ENCODE assay signal across 8 cellular contexts in the genomic region with DNA sequence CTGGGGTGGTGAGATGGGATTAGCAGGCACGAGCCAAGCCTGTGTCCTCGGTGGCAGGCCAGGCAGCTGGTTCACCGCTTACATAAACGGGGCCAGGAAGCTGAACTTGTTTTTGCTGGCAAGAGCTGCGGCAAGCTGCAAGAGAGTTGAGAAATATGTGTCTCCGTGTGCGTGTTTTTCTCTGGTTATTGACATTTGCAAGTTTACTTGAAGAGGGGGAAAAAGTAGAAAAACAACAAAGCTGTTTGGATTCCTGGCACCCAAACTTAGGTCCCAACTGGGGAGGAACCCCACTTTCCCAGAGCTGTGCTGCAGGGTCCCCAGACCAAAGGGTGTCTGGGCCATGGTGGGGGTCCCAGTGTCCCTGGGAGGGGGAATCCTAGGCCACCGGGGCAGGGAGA. TPM values are rescaled to one million over a fixed set of nuclear protein-coding genes. Genes with fewer than 3 reads are reported as not detected.
DNase-seq lines count a peak whose midpoint lies in the region; ATAC-seq and TF ChIP-seq lines count a peak whose summit lies in the region.

No MANE protein-coding gene starts in this region.

- peak overlapping the region; percentile 29 for H3K27ac ChIP-seq in OCI-LY3 (ENCODE audit: low read length)
- peak overlapping the region; percentile 94 to 96 for H3K27ac ChIP-seq in breast epithelium
- H3K27ac ChIP-seq in stomach: peak overlapping the region; percentile 69 to 97 (median 95)

- no peak for TF ChIP-seq CTCF in OCI-LY3 (IDR thresholded peaks at IDR 0.05; ENCODE audit: low read depth, low read length)
- TF ChIP-seq CTCF in breast epithelium (IDR thresholded peaks at IDR 0.05): no peak
- no peak for TF ChIP-seq CTCF in stomach (IDR thresholded peaks at IDR 0.05)

- H3K9me3 ChIP-seq in OCI-LY3 (ENCODE audit: insufficient read depth, low read length) (no peaks in the 10 kb centered on the region), breast epithelium (no peaks in the 10 kb centered on the region), stomach (no peaks in the 10 kb centered on the region)

- H4K20me1 ChIP-seq in OCI-LY3 (ENCODE audit: insufficient read depth, low read length): peaks cover 7% of the 10 kb centered on the region; the same call in 1 of the 2 replicates

- peak; percentile 76 for TF ChIP-seq EP300 in stomach (IDR thresholded peaks at IDR 0.05)

- ATAC-seq in left colon (peak; percentile 27), HG02571 (IDR thresholded peaks at IDR 0.05; ENCODE audit: unreplicated experiment) (no peak), HG03571 (IDR thresholded peaks at IDR 0.05; ENCODE audit: unreplicated experiment) (no peak)

- H3K4me2 ChIP-seq in OCI-LY3 (ENCODE audit: low read length): peak overlapping the region; percentile 61

- H3K4me3 ChIP-seq in OCI-LY3 (ENCODE audit: low read length) (peak overlapping the region; percentile 15), breast epithelium (peak overlapping the region in 1 of 3 donors; percentile 42), stomach (peak overlapping the region in 1 of 4 donors; percentile 14)

- intact Hi-C loops in breast epithelium (cut with DNase I; ENCODE audit: low total_unique reads) (no loop called here), left colon (cut with DNase I, micrococcal nuclease) (no loop called here), stomach (cut with DNase I; ENCODE audit: low total_unique reads) (no loop called here)

- no peaks in the 10 kb centered on the region for H3K27me3 ChIP-seq in OCI-LY3 (ENCODE audit: low read depth, low read length)
- no peaks in the 10 kb centered on the region for H3K27me3 ChIP-seq in breast epithelium
- no peaks in the 10 kb centered on the region for H3K27me3 ChIP-seq in stomach

- 0 out of 2 replicates have a peak overlapping the region, but pooled peaks have one; percentile 8 for H2AFZ ChIP-seq in OCI-LY3 (ENCODE audit: low read depth, low read length)

- WGBS in stomach, 5 donors: 2 to 14% (median 8%) methylated on average over 8 of the region's 8 CpGs

- peak overlapping the region; percentile 51 for H3K9ac ChIP-seq in OCI-LY3 (ENCODE audit: low read length)

- peaks cover 84% of the 10 kb centered on the region for H3K79me2 ChIP-seq in OCI-LY3 (ENCODE audit: low read length)

- H3K4me1 ChIP-seq in OCI-LY3 (ENCODE audit: low read length) (peaks cover 65% of the 10 kb centered on the region), breast epithelium (peaks cover 3 to 67% of the 10 kb centered on the region in 2 donors), stomach (peaks cover 79 to 100% (median 90%) of the 10 kb centered on the region in 4 donors)

- H3K36me3 ChIP-seq in OCI-LY3 (replicated peaks; ENCODE audit: low read depth, low read length) (peaks cover 5% of the 10 kb centered on the region), breast epithelium (no peaks in the 10 kb centered on the region), stomach (no peaks in the 10 kb centered on the region)

- TF ChIP-seq POLR2A in breast epithelium (IDR thresholded peaks at IDR 0.05): no peak
- TF ChIP-seq POLR2A in stomach (IDR thresholded peaks at IDR 0.05): no peak

- DNase-seq in D341Med (ENCODE audit: low spot score) (peak; percentile 47), breast epithelium (ENCODE audit: low spot score in 2 of 2) (peak; percentile 85 to 93), left colon (peak; percentile 69 to 89), stomach (peak; percentile 92), NCI-H1092 treated with DMSO at 0.1 percent for 48 hours (lab: John Stamatoyannopoulos, UW) (no peak)

RNA-seq across cellular contexts. Expression of gene IL6R, which starts 14.5 kb away (rescaled TPM):
- 10 to 100 TPM; 23.6 to 26.8 (median 24.0) TPM for total RNA-seq in breast epithelium
- total RNA-seq in left colon: 10 to 100 TPM; 32.9 to 51.4 TPM
- total RNA-seq in stomach: 10 to 100 TPM; 12.7 to 73.9 (median 37.4) TPM
- 1 to 10 TPM; 1.9 to 4.1 (median 4.0) TPM for polyA plus RNA-seq in stomach

Comparison
In these comparisons a context has a peak if more than half of its experiments do, and no peak if none do; other contexts are left out.
1. H3K27ac ChIP-seq: peak in every context shown above with its lines; median percentile 95 in breast epithelium; 95 in stomach; 29 in OCI-LY3.